ENCODE assay signal across 10 cellular contexts in genomic region chr2:216372761-216373291, GRCh38. TPM values are rescaled to one million over a fixed set of nuclear protein-coding genes. Genes with fewer than 3 reads are reported as not detected.
DNase-seq lines count a peak whose midpoint lies in the region; ATAC-seq, FAIRE-seq and TF ChIP-seq lines count a peak whose summit lies in the region.
"Had no signal": no experiment of that assay in that cellular context is flagged by ENCODE, and none has a peak within 500 bp of the region (broad histone marks: within the 10 kb centered on the region; RNA-seq: fewer than 3 reads in every experiment).

No MANE protein-coding gene starts in this region.

- H3K36me3 ChIP-seq in astrocyte (ENCODE audit: insufficient read depth, low read length) (no peaks in the 10 kb centered on the region), iPS-15b (ENCODE audit: control insufficient read depth, insufficient read depth, low read length) (no peaks in the 10 kb centered on the region)

- peaks cover 52% of the 10 kb centered on the region for H3K4me1 Mint-ChIP-seq in astrocyte (ENCODE audit: low read depth, unreplicated experiment)

- peaks cover 15% of the 10 kb centered on the region for H4K20me1 ChIP-seq in astrocyte (ENCODE audit: insufficient read depth, low read length)

- H2AFZ ChIP-seq in astrocyte (ENCODE audit: low read depth, low read length): peak overlapping the region; percentile 27

- TF ChIP-seq CTCF in astrocyte (IDR thresholded peaks at IDR 0.05; ENCODE audit: insufficient read depth, low read depth, low read length): no peak

- no peaks in the 10 kb centered on the region for H3K9me3 ChIP-seq in astrocyte (ENCODE audit: insufficient read depth, low read depth, low read length)
- H3K9me3 ChIP-seq in iPS-15b (ENCODE audit: control insufficient read depth, insufficient read depth, low read length): no peaks in the 10 kb centered on the region

- peaks cover 25% of the 10 kb centered on the region for H3K79me2 ChIP-seq in astrocyte (ENCODE audit: insufficient read depth, low read length)

- in situ Hi-C loops in ACHN (cut with HindIII; ENCODE audit: low pct_ligation_motif_present, low pct_unique_long_range_greater_than_20kb, low sequenced_read_pairs): no loop called here

- H3K27ac ChIP-seq in astrocyte (ENCODE audit: low read depth, low read length): peak overlapping the region; percentile 98

- peak overlapping the region; percentile 93 for H3K27ac Mint-ChIP-seq in astrocyte (ENCODE audit: unreplicated experiment)

- peak overlapping the region; percentile 89 for H3K4me3 Mint-ChIP-seq in astrocyte (ENCODE audit: unreplicated experiment)

- peaks cover 35% of the 10 kb centered on the region for H3K4me1 ChIP-seq in astrocyte (ENCODE audit: insufficient read depth, low read length)
- peaks cover 4% of the 10 kb centered on the region for H3K4me1 ChIP-seq in iPS-15b (ENCODE audit: control insufficient read depth, insufficient read depth, low read length)

- DNase-seq in ACHN (peak; percentile 90), HS-27A (ENCODE audit: low read depth) (peak; percentile 86), astrocyte (ENCODE audit: low read depth) (peak; percentile 92), T-helper 1 cell (no peak)
- DNase-seq in activated effector memory CD4-positive, alpha-beta T cell treated with anti-CD3 and anti-CD28 coated beads, Interleukin-2, amount 50 U/mL, for 16 hours: no peak

- peaks cover 2% of the 10 kb centered on the region for H3K9me3 Mint-ChIP-seq in astrocyte (ENCODE audit: unreplicated experiment)
- H3K9me3 Mint-ChIP-seq: activated naive CD8-positive, alpha-beta T cell treated with anti-CD3 and anti-CD28 coated beads, Interleukin-2, amount 50 U/mL, for 24 hours had no signal

- peak overlapping the region; percentile 96 for H3K4me2 ChIP-seq in astrocyte (ENCODE audit: low read length)

- FAIRE-seq in astrocyte (lab: Jason Lieb, UNC): no peak
- FAIRE-seq: kidney had no signal

- H3K27me3 Mint-ChIP-seq in astrocyte (ENCODE audit: low read depth, unreplicated experiment): no peaks in the 10 kb centered on the region

- peaks cover 3% of the 10 kb centered on the region for H3K36me3 Mint-ChIP-seq in astrocyte (ENCODE audit: low read depth, unreplicated experiment)

- H3K27me3 ChIP-seq in astrocyte (ENCODE audit: insufficient read depth, low read length) (no peaks in the 10 kb centered on the region), iPS-15b (ENCODE audit: control insufficient read depth, insufficient read depth, low read length) (peaks cover 49% of the 10 kb centered on the region)

- H3K9ac ChIP-seq in astrocyte (ENCODE audit: low read length) (peak overlapping the region; percentile 88), iPS-15b (ENCODE audit: low read depth, low read length) (no peak overlapping the region)

- ATAC-seq in GM21367 (IDR thresholded peaks at IDR 0.05; ENCODE audit: unreplicated experiment) (no peak), HG03045 (IDR thresholded peaks at IDR 0.05; ENCODE audit: unreplicated experiment) (no peak)

- H3K4me3 ChIP-seq in astrocyte (ENCODE audit: insufficient read depth, low read depth, low read length): peak overlapping the region; percentile 69
- H3K4me3 ChIP-seq in iPS-15b (ENCODE audit: low read depth, low read length): peak overlapping the region; percentile 69

RNA-seq across cellular contexts. Expression of gene MARCHF4, which starts 0.5 kb away (rescaled TPM):
- total RNA-seq in astrocyte: 28.1 and 42.8 TPM in 2 replicates
- total RNA-seq: kidney had no signal

RNA-seq across cellular contexts. Expression of gene SMARCAL1, which starts 39.5 kb away (rescaled TPM):
- 35.2 and 37.6 TPM in 2 replicates for total RNA-seq in astrocyte

Comparison
In these comparisons a context has a peak if more than half of its experiments do, and no peak if none do; other contexts are left out.
1. DNase-seq: peak in ACHN (single experiment), HS-27A (single experiment) and astrocyte (single experiment); none in activated effector memory CD4-positive, alpha-beta T cell treated with anti-CD3 and anti-CD28 coated beads, Interleukin-2, amount 50 U/mL, for 16 hours (single experiment) and T-helper 1 cell (0 of 5).